Comparison of ENCODE assay signal across 19 cellular contexts in genomic region chr12:110244372-110244771, GRCh38. TPM values are rescaled to one million over a fixed set of nuclear protein-coding genes. Genes with fewer than 3 reads are reported as not detected.
A peak's percentile ranks its signal among the peaks of the same experiment; 100 is the strongest.
DNase-seq lines count a peak whose midpoint lies in the region; ATAC-seq and TF ChIP-seq lines count a peak whose summit lies in the region.
"Had no signal": no experiment of that assay in that cellular context is flagged by ENCODE, and none has a peak within 500 bp of the region (broad histone marks: within the 10 kb centered on the region; RNA-seq: fewer than 3 reads in every experiment).

No MANE protein-coding gene starts in this region.

- H3K27me3 ChIP-seq in DOHH2 (ENCODE audit: control insufficient read depth, low read length) (peaks cover 4% of the 10 kb centered on the region; the same call in 1 of the 2 replicates), GM23338 (ENCODE audit: insufficient read depth) (no peaks in the 10 kb centered on the region), left ventricle myocardium inferior (ENCODE audit: low read depth) (no peaks in the 10 kb centered on the region)

- H3K79me2 ChIP-seq in DOHH2 (ENCODE audit: control insufficient read depth, low read length), result no peaks in the 10 kb centered on the region
- H3K79me2 ChIP-seq in GM23338 (replicated peaks; ENCODE audit: insufficient read depth), result no peaks in the 10 kb centered on the region

- intact Hi-C loops in left ventricle myocardium inferior (cut with micrococcal nuclease), result no loop called here

- H3F3A ChIP-seq in DOHH2 (ENCODE audit: control insufficient read depth, insufficient read depth) (no peaks in the 10 kb centered on the region), GM23338 (replicated peaks; ENCODE audit: low read depth) (peaks cover 4% of the 10 kb centered on the region; the same call in 1 of the 2 replicates)

- H3K36me3 ChIP-seq in DOHH2 (ENCODE audit: control insufficient read depth, low read length) (no peaks in the 10 kb centered on the region), GM23338 (ENCODE audit: insufficient read depth) (no peaks in the 10 kb centered on the region), left ventricle myocardium inferior (no peaks in the 10 kb centered on the region), mesodermal cell (ENCODE audit: control insufficient read depth, insufficient read depth, low read length) (peaks cover 2% of the 10 kb centered on the region)

- H3K9me3 ChIP-seq in DOHH2 (ENCODE audit: control insufficient read depth, insufficient read depth, low read length) (no peaks in the 10 kb centered on the region), left ventricle myocardium inferior (replicated peaks) (peaks cover 6% of the 10 kb centered on the region), mesodermal cell (ENCODE audit: control insufficient read depth, low read length) (no peaks in the 10 kb centered on the region)

- H3K9me2 ChIP-seq in DOHH2 (replicated peaks; ENCODE audit: control insufficient read depth, low read length), result no peaks in the 10 kb centered on the region
- H3K9me2 ChIP-seq in GM23338 (ENCODE audit: insufficient read depth), result 0 out of 2 replicates have a peak, but pooled peaks cover 3% of the 10 kb centered on the region

- H2AFZ ChIP-seq in GM23338, result no peak overlapping the region

- H3K4me1 ChIP-seq in DOHH2 (ENCODE audit: control insufficient read depth, low read length), result peaks cover 11% of the 10 kb centered on the region
- peaks cover 5% of the 10 kb centered on the region; the same call in 1 of the 2 replicates for H3K4me1 ChIP-seq in GM23338 (ENCODE audit: insufficient read depth)
- peaks cover 44% of the 10 kb centered on the region for H3K4me1 ChIP-seq in left ventricle myocardium inferior
- peaks cover 14% of the 10 kb centered on the region for H3K4me1 ChIP-seq in mesodermal cell (ENCODE audit: control insufficient read depth, insufficient read depth, low read length, poor library complexity, severe bottlenecking)

- H3K9me3 Mint-ChIP-seq in GM23338, result no peaks in the 10 kb centered on the region
- H3K9me3 Mint-ChIP-seq in immature natural killer cell, result no peaks in the 10 kb centered on the region

- H3K27ac ChIP-seq in DOHH2 (ENCODE audit: low read depth, low read length) (no peak overlapping the region), GM23338 (ENCODE audit: low read depth) (peak overlapping the region; percentile 60; the same call in 1 of the 2 replicates), left ventricle myocardium inferior (replicated peaks) (peak overlapping the region; percentile 94), mesodermal cell (ENCODE audit: low read depth, low read length, severe bottlenecking) (peak overlapping the region; percentile 8)

- TF ChIP-seq CTCF in DOHH2 (IDR thresholded peaks at IDR 0.05; ENCODE audit: low read depth, low read length, poor library complexity, severe bottlenecking), result no peak
- no peak for TF ChIP-seq CTCF in GM23338 (conservative IDR thresholded peaks at IDR 0.05; ENCODE audit: low read depth in 2 of 2)
- no peak for TF ChIP-seq CTCF in left ventricle myocardium inferior (IDR thresholded peaks at IDR 0.05; ENCODE audit: borderline replicate concordance)

- H3K27ac Mint-ChIP-seq in GM23338 (no peak overlapping the region), immature natural killer cell (no peak overlapping the region)
- H3K27ac Mint-ChIP-seq: B cell had no signal

- ATAC-seq in GM23338, result no peak
- ATAC-seq: SK-N-SH treated with all-trans-retinoic acid at 6 μM for 48 hours had no signal

- H3K4me3 ChIP-seq in DOHH2 (ENCODE audit: low read length), result no peak overlapping the region
- H3K4me3 ChIP-seq in GM23338, result no peak overlapping the region
- peak overlapping the region; percentile 29 for H3K4me3 ChIP-seq in left ventricle myocardium inferior
- no peak overlapping the region for H3K4me3 ChIP-seq in mesodermal cell (ENCODE audit: extremely low read depth, insufficient read depth, low read length, poor library complexity, severe bottlenecking)

- H3K4me3 Mint-ChIP-seq in GM23338, result no peak overlapping the region
- no peak overlapping the region for H3K4me3 Mint-ChIP-seq in immature natural killer cell
- H3K4me3 Mint-ChIP-seq: B cell had no signal

- H3K4me1 Mint-ChIP-seq in GM23338, result peaks cover 25% of the 10 kb centered on the region
- H3K4me1 Mint-ChIP-seq in immature natural killer cell, result no peaks in the 10 kb centered on the region

- H3K27me3 Mint-ChIP-seq in GM23338 (ENCODE audit: insufficient read depth, low read depth, poor library complexity) (peaks cover 15% of the 10 kb centered on the region), immature natural killer cell (ENCODE audit: low read depth in 3 of 3) (peaks cover 0 to 7% (median 0%) of the 10 kb centered on the region in 3 donors)

- WGBS in mesodermal cell (ENCODE audit: insufficient coverage in 2 of 2), 2 experiments, result 90 to 95% methylated on average over 10 to 12 of the region's 12 CpGs

- H3K36me3 Mint-ChIP-seq in GM23338 (ENCODE audit: low read depth) (no peaks in the 10 kb centered on the region), immature natural killer cell (no peaks in the 10 kb centered on the region)

- DNase-seq in GM23338 (ENCODE audit: low spot score) (no peak), left ventricle myocardium inferior (no peak), hypothalamus (lab: John Stamatoyannopoulos, UW) (no peak), immature natural killer cell (no peak), NCI-H2227 (lab: John Stamatoyannopoulos, UW; ENCODE audit: unreplicated experiment) (no peak)
- DNase-seq: DMS79 treated with DMSO at 0.1 percent for 48 hours; HCEC 1CT; MM.1S; NCI-H1092; NCI-H1436 treated with DMSO at 0.1 percent for 48 hours; NCI-H2029 treated with DMSO at 0.1 percent for 48 hours; NCI-H2171; NCI-H446; NK-92 treated with Interleukin-12 subunit alpha and Interleukin-12 subunit beta, amount 100 ng/mL, for 24 hours; SHP77 treated with DMSO at 0.1 percent for 48 hours had no signal

- H4K20me1 ChIP-seq in DOHH2 (ENCODE audit: control insufficient read depth, insufficient read depth, low read depth, low read length) (no peaks in the 10 kb centered on the region), GM23338 (replicated peaks; ENCODE audit: insufficient read depth) (no peaks in the 10 kb centered on the region)

- peak overlapping the region; percentile 8; the same call in 1 of the 2 replicates for H3K4me2 ChIP-seq in DOHH2 (ENCODE audit: low read length)
- H3K4me2 ChIP-seq in GM23338, result peak overlapping the region; percentile 58

TF ChIP-seq in GM23338, 12 proteins besides CTCF, POLR2A, EP300 and RAD21 (continues in another document):
- TF ChIP-seq REST (IDR thresholded peaks at IDR 0.05; ENCODE audit: unreplicated experiment) (no peak), EZH2phosphoT487 (IDR thresholded peaks at IDR 0.05; ENCODE audit: unreplicated experiment) (no peak), POLR2AphosphoS5 (IDR thresholded peaks at IDR 0.05; ENCODE audit: low read depth) (no peak), EZH2 (IDR thresholded peaks at IDR 0.05; ENCODE audit: low read depth, unreplicated experiment) (no peak)

RNA-seq across cellular contexts. Expression of gene ATP2A2, which starts 36.7 kb away (rescaled TPM):
- total RNA-seq in GM23338 (2014; rRNA removed; shearing (Covaris generic)), result 201 and 225 TPM in 2 replicates
- polyA plus RNA-seq in GM23338 (2016; fragmentation: Nextera tagmentation; extraction: Ambion mirVana), result 44.2 and 47.2 TPM in 2 replicates
- total RNA-seq in left ventricle myocardium inferior, result 1,955 TPM
- 153 TPM for polyA plus RNA-seq in mesodermal cell (2013, experiment 1 of 2)
- polyA plus RNA-seq in mesodermal cell (2013, experiment 2 of 2), result 141 TPM
- polyA plus RNA-seq in immature natural killer cell, result 1 to 10 TPM; 2.0 to 8.0 (median 2.5) TPM
